ENCODE assay signal across 1 cellular context in genomic region chr11:35114901-35115687, GRCh38.
TF ChIP-seq lines count a peak whose summit lies in the region.

No MANE protein-coding gene starts in this region.

TF ChIP-seq in HepG2, 621 proteins besides CTCF, POLR2A, EP300 and RAD21:
- TF ChIP-seq THRA (CRISPR knock-in tag; IDR thresholded peaks at IDR 0.05; ENCODE audit: borderline replicate concordance) (no peak), ZNF530 (CRISPR knock-in tag; IDR thresholded peaks at IDR 0.05; ENCODE audit: low read depth) (no peak), NFKBIZ (CRISPR knock-in tag; IDR thresholded peaks at IDR 0.05) (no peak), KDM3A (CRISPR knock-in tag; IDR thresholded peaks at IDR 0.05; ENCODE audit: low read depth) (no peak), ZNF234 (CRISPR knock-in tag; conservative IDR thresholded peaks at IDR 0.05) (no peak), ZBTB1 (CRISPR knock-in tag; IDR thresholded peaks at IDR 0.05; ENCODE audit: borderline replicate concordance) (no peak), SOX5 (CRISPR knock-in tag; IDR thresholded peaks at IDR 0.05; ENCODE audit: borderline replicate concordance) (no peak)
